Comparison of ENCODE assay signal across 9 cellular contexts in genomic region chr2:201184248-201184647, GRCh38. TPM values are rescaled to one million over a fixed set of nuclear protein-coding genes. Genes with fewer than 3 reads are reported as not detected.
DNase-seq lines count a peak whose midpoint lies in the region; ATAC-seq and TF ChIP-seq lines count a peak whose summit lies in the region.
"Not testable (repeated sequence)": the region's sequence is repeated elsewhere in the genome, so short reads cannot be mapped to it uniquely, and the experiment has no call there.
"Had no signal": no experiment of that assay in that cellular context is flagged by ENCODE, and none has a peak within 500 bp of the region (broad histone marks: within the 10 kb centered on the region; RNA-seq: fewer than 3 reads in every experiment).

No MANE protein-coding gene starts in this region.

- peak overlapping the region; percentile 74 for H3K4me3 ChIP-seq in ACC112 (ENCODE audit: low read depth, low read length)
- peak overlapping the region; percentile 73 for H3K4me3 ChIP-seq in GM23248
- peak overlapping the region; percentile 58 for H3K4me3 ChIP-seq in coronary artery
- H3K4me3 ChIP-seq in heart right ventricle: peak overlapping the region in 9 of 10 donors; percentile 42 to 64 (median 62)
- H3K4me3 ChIP-seq in muscle layer of duodenum (ENCODE audit: low read depth in 1 of 2, low read length in 2 of 2): peak overlapping the region; percentile 30 to 57

- not testable (repeated sequence) for H3K27ac ChIP-seq in ACC112 (ENCODE audit: low read depth, low read length); GM23248; muscle layer of duodenum (ENCODE audit: low read length)
- H3K27ac ChIP-seq in coronary artery (peak overlapping the region in 1 of 2 donors; percentile 26), heart right ventricle (peak overlapping the region in 9 of 10 donors; percentile 67 to 89 (median 77))

- peaks cover 52% of the 10 kb centered on the region for H3K36me3 Mint-ChIP-seq in T-helper 2 cell treated with Interferon-gamma antibody and Interleukin-4, amounts not matched to agents 5 μg/mL and 100 μg/mL, for 36 hours (ENCODE audit: low read depth)
- H3K36me3 Mint-ChIP-seq in activated T-helper 2 cell treated with anti-CD3 and anti-CD28 coated beads, Interferon-gamma antibody, Interleukin-2, Interleukin-4, amounts not matched to agents 10 μg/mL and 5 μg/mL and 100 μg/mL, durations not matched to agents 14 hours and 24 hours and 36 hours (ENCODE audit: low read depth): peaks cover 44% of the 10 kb centered on the region
- H3K36me3 Mint-ChIP-seq in stimulated activated memory B cell treated with anti-CD40 and anti-IgM and Interleukin-4, amounts not matched to agents 10 μg/mL and 1 μg/mL and 100 μg/mL, for 72 hours: peaks cover 14% of the 10 kb centered on the region

- H3K9ac ChIP-seq in GM23248: 0 out of 2 replicates have a peak overlapping the region, but pooled peaks have one; percentile 11

- not testable (repeated sequence) for H4K20me1 ChIP-seq in GM23248 (ENCODE audit: insufficient read depth)

- not testable (repeated sequence) for H3K36me3 ChIP-seq in ACC112 (ENCODE audit: insufficient read depth, low read length); GM23248 (ENCODE audit: low read depth); muscle layer of duodenum (ENCODE audit: control insufficient read depth in 1 of 2, insufficient read depth in 2 of 2, low read length in 2 of 2)
- H3K36me3 ChIP-seq in heart right ventricle: peaks cover 0 to 34% (median 10%) of the 10 kb centered on the region in 9 donors

- not testable (repeated sequence) for H3K9me2 ChIP-seq in GM23248 (ENCODE audit: insufficient read depth)

- H3K79me2 ChIP-seq in ACC112 (ENCODE audit: control insufficient read depth, insufficient read depth, low read length, unreplicated experiment): not testable (repeated sequence)
- peaks cover 10% of the 10 kb centered on the region for H3K79me2 ChIP-seq in GM23248 (ENCODE audit: insufficient read depth)

- not testable (repeated sequence) for ATAC-seq in heart right ventricle; stimulated activated memory B cell treated with anti-CD40 and anti-IgM and Interleukin-4, amounts not matched to agents 10 μg/mL and 1 μg/mL and 100 μg/mL, for 72 hours

- peak overlapping the region; percentile 78 for H3K27ac Mint-ChIP-seq in T-helper 2 cell treated with Interferon-gamma antibody and Interleukin-4, amounts not matched to agents 5 μg/mL and 100 μg/mL, for 36 hours
- H3K27ac Mint-ChIP-seq in activated T-helper 2 cell treated with anti-CD3 and anti-CD28 coated beads, Interferon-gamma antibody, Interleukin-2, Interleukin-4, amounts not matched to agents 10 μg/mL and 5 μg/mL and 100 μg/mL, durations not matched to agents 14 hours and 24 hours and 36 hours: peak overlapping the region; percentile 93
- peak overlapping the region; percentile 89 for H3K27ac Mint-ChIP-seq in stimulated activated memory B cell treated with anti-CD40 and anti-IgM and Interleukin-4, amounts not matched to agents 10 μg/mL and 1 μg/mL and 100 μg/mL, for 72 hours

- in situ Hi-C loops in GM23248 (cut with MboI): not testable (repeated sequence)

- not testable (repeated sequence) for H3K27me3 Mint-ChIP-seq in T-helper 2 cell treated with Interferon-gamma antibody and Interleukin-4, amounts not matched to agents 5 μg/mL and 100 μg/mL, for 36 hours (ENCODE audit: low read depth); activated T-helper 2 cell treated with anti-CD3 and anti-CD28 coated beads, Interferon-gamma antibody, Interleukin-2, Interleukin-4, amounts not matched to agents 10 μg/mL and 5 μg/mL and 100 μg/mL, durations not matched to agents 14 hours and 24 hours and 36 hours (ENCODE audit: low read depth); stimulated activated memory B cell treated with anti-CD40 and anti-IgM and Interleukin-4, amounts not matched to agents 10 μg/mL and 1 μg/mL and 100 μg/mL, for 72 hours

- H3K4me1 Mint-ChIP-seq in T-helper 2 cell treated with Interferon-gamma antibody and Interleukin-4, amounts not matched to agents 5 μg/mL and 100 μg/mL, for 36 hours (ENCODE audit: low read depth): peaks cover 49% of the 10 kb centered on the region
- peaks cover 48% of the 10 kb centered on the region for H3K4me1 Mint-ChIP-seq in activated T-helper 2 cell treated with anti-CD3 and anti-CD28 coated beads, Interferon-gamma antibody, Interleukin-2, Interleukin-4, amounts not matched to agents 10 μg/mL and 5 μg/mL and 100 μg/mL, durations not matched to agents 14 hours and 24 hours and 36 hours (ENCODE audit: low read depth)
- peaks cover 50% of the 10 kb centered on the region for H3K4me1 Mint-ChIP-seq in stimulated activated memory B cell treated with anti-CD40 and anti-IgM and Interleukin-4, amounts not matched to agents 10 μg/mL and 1 μg/mL and 100 μg/mL, for 72 hours

- not testable (repeated sequence) for TF ChIP-seq CTCF in coronary artery (IDR thresholded peaks at IDR 0.05); heart right ventricle (IDR thresholded peaks at IDR 0.05)

- H3K4me3 Mint-ChIP-seq in T-helper 2 cell treated with Interferon-gamma antibody and Interleukin-4, amounts not matched to agents 5 μg/mL and 100 μg/mL, for 36 hours: peak overlapping the region; percentile 98
- H3K4me3 Mint-ChIP-seq in activated T-helper 2 cell treated with anti-CD3 and anti-CD28 coated beads, Interferon-gamma antibody, Interleukin-2, Interleukin-4, amounts not matched to agents 10 μg/mL and 5 μg/mL and 100 μg/mL, durations not matched to agents 14 hours and 24 hours and 36 hours (ENCODE audit: low read depth): peak overlapping the region; percentile 96
- H3K4me3 Mint-ChIP-seq in stimulated activated memory B cell treated with anti-CD40 and anti-IgM and Interleukin-4, amounts not matched to agents 10 μg/mL and 1 μg/mL and 100 μg/mL, for 72 hours: peak overlapping the region; percentile 91

- not testable (repeated sequence) for H3K27me3 ChIP-seq in ACC112 (ENCODE audit: insufficient read depth, low read length); GM23248 (replicated peaks; ENCODE audit: insufficient read depth); heart right ventricle; muscle layer of duodenum (ENCODE audit: low read depth, low read length)

- H3K9me3 ChIP-seq in GM23248 (ENCODE audit: low read depth); heart right ventricle; muscle layer of duodenum (ENCODE audit: control insufficient read depth in 1 of 2, low read length in 2 of 2): not testable (repeated sequence)

- H3F3A ChIP-seq in GM23248 (ENCODE audit: insufficient read depth): not testable (repeated sequence)

- intact Hi-C loops in activated T-helper 2 cell treated with anti-CD3 and anti-CD28 coated beads, Interferon-gamma antibody, Interleukin-2, Interleukin-4, amounts not matched to agents 10 μg/mL and 5 μg/mL and 100 μg/mL, durations not matched to agents 14 hours and 24 hours and 36 hours (cut with micrococcal nuclease): loop anchor here (5.0 to 10.0 kb wide), 3 partner anchors 268 to 599 kb away; partner anchors contain the start of genes AOX1, STRADB and TRAK2
- intact Hi-C loops in heart right ventricle (cut with DNase I): loop anchor here in 2 of 10 donors (5.0 kb wide), 1 partner anchor 48 kb away; no protein-coding TSS in a partner anchor

- not testable (repeated sequence) for H3K4me1 ChIP-seq in ACC112 (ENCODE audit: control insufficient read depth, insufficient read depth, low read length, unreplicated experiment); muscle layer of duodenum (ENCODE audit: control insufficient read depth in 1 of 2, insufficient read depth in 2 of 2, low read length in 2 of 2)
- peaks cover 13% of the 10 kb centered on the region for H3K4me1 ChIP-seq in GM23248 (ENCODE audit: insufficient read depth)
- H3K4me1 ChIP-seq in heart right ventricle: peaks cover 0 to 43% (median 14%) of the 10 kb centered on the region in 9 donors

- peak overlapping the region; percentile 83 for H3K4me2 ChIP-seq in GM23248 (ENCODE audit: unreplicated experiment)

- H3K9me3 Mint-ChIP-seq in T-helper 2 cell treated with Interferon-gamma antibody and Interleukin-4, amounts not matched to agents 5 μg/mL and 100 μg/mL, for 36 hours; activated T-helper 2 cell treated with anti-CD3 and anti-CD28 coated beads, Interferon-gamma antibody, Interleukin-2, Interleukin-4, amounts not matched to agents 10 μg/mL and 5 μg/mL and 100 μg/mL, durations not matched to agents 14 hours and 24 hours and 36 hours; stimulated activated memory B cell treated with anti-CD40 and anti-IgM and Interleukin-4, amounts not matched to agents 10 μg/mL and 1 μg/mL and 100 μg/mL, for 72 hours: not testable (repeated sequence)

- H2AFZ ChIP-seq in ACC112 (ENCODE audit: low read length, unreplicated experiment): not testable (repeated sequence)
- peak overlapping the region; percentile 50; the same call in 1 of the 2 replicates for H2AFZ ChIP-seq in GM23248

- not testable (repeated sequence) for DNase-seq in GM23248; T-helper 2 cell treated with Interferon-gamma antibody and Interleukin-4, amounts not matched to agents 5 μg/mL and 100 μg/mL, for 36 hours (ENCODE audit: low spot score); activated T-helper 2 cell treated with anti-CD3 and anti-CD28 coated beads, Interferon-gamma antibody, Interleukin-2, Interleukin-4, amounts not matched to agents 10 μg/mL and 5 μg/mL and 100 μg/mL, durations not matched to agents 14 hours and 24 hours and 36 hours (ENCODE audit: low spot score); coronary artery (ENCODE audit: low spot score); heart right ventricle

- 59 to 61% methylated on average over 6 of the region's 6 CpGs for WGBS in GM23248 (ENCODE audit: low coverage in 1 of 2, low lambda C conversion rate in 2 of 2, missing lambda C conversion rate in 2 of 2), 2 experiments
- WGBS in heart right ventricle, 2 donors: 57 to 72% methylated on average over 6 of the region's 6 CpGs

RNA-seq across cellular contexts. Expression of gene CASP10, which starts 1.3 kb away (rescaled TPM):
- 5.1 and 5.2 TPM in 2 replicates for total RNA-seq in GM23248 (2014; rRNA removed; shearing (Covaris generic))
- 2.8 and 2.9 TPM in 2 replicates for polyA plus RNA-seq in GM23248 (2016; fragmentation: Nextera tagmentation; extraction: Ambion mirVana)
- 14.3 and 17.3 TPM in 2 replicates for total RNA-seq in activated T-helper 2 cell treated with anti-CD3 and anti-CD28 coated beads, Interferon-gamma antibody, Interleukin-2, Interleukin-4, amounts not matched to agents 10 μg/mL and 5 μg/mL and 100 μg/mL, durations not matched to agents 14 hours and 24 hours and 36 hours
- 10 to 100 TPM in 1 of 10 donors, 1 to 10 TPM in 9; 4.6 to 13.2 (median 5.6) TPM for total RNA-seq in heart right ventricle
- polyA plus RNA-seq in heart right ventricle: 1 to 10 TPM; 2.0 to 5.9 TPM
- total RNA-seq: neural crest cell had no signal
